Comparison of ENCODE assay signal across 8 cellular contexts in genomic region chr6:142566628-142567396, GRCh38.
A peak's percentile ranks its signal among the peaks of the same experiment; 100 is the strongest.
DNase-seq lines count a peak whose midpoint lies in the region; ATAC-seq and TF ChIP-seq lines count a peak whose summit lies in the region.

No MANE protein-coding gene starts in this region.

- H2BK5ac ChIP-seq in mesendoderm (ENCODE audit: low read length) = no peak overlapping the region

- no peak overlapping the region for H2BK15ac ChIP-seq in mesendoderm (replicated peaks; ENCODE audit: low read depth)

- no peak overlapping the region for H3K4ac ChIP-seq in mesendoderm (ENCODE audit: low read depth, low read length)

- H3K27ac ChIP-seq in dorsolateral prefrontal cortex (no peak overlapping the region), mesendoderm (ENCODE audit: low read depth, low read length) (no peak overlapping the region)

- no CpG with 5 or more reads among the region's 10 CpGs for WGBS in mesendoderm (ENCODE audit: extremely low coverage, insufficient coverage, low lambda C conversion rate)

- ATAC-seq in HG02852 (IDR thresholded peaks at IDR 0.05; ENCODE audit: unreplicated experiment) = peak; percentile 72

- no peak overlapping the region for H3K4me2 ChIP-seq in mesendoderm (ENCODE audit: low read length)

- no peaks in the 10 kb centered on the region for H3K36me3 ChIP-seq in mesendoderm (ENCODE audit: control insufficient read depth, insufficient read depth, low read length)

- no peak overlapping the region for H2AK5ac ChIP-seq in mesendoderm (ENCODE audit: low read length)

- H3K27me3 ChIP-seq in dorsolateral prefrontal cortex (no peaks in the 10 kb centered on the region), mesendoderm (ENCODE audit: insufficient read depth, low read length, poor library complexity) (no peaks in the 10 kb centered on the region)

- TF ChIP-seq CTCF in dorsolateral prefrontal cortex (IDR thresholded peaks at IDR 0.05 in 54 of 56, conservative IDR thresholded peaks at IDR 0.05 in 2 of 56; ENCODE audit: low read depth in 1 of 56, partially characterized antibody in 56 of 56) = peak; percentile 38 to 80 (median 70)

- no peak overlapping the region for H4K5ac ChIP-seq in mesendoderm (ENCODE audit: low read length)

- no peak overlapping the region for H3K23ac ChIP-seq in mesendoderm (ENCODE audit: low read length)

- no peak overlapping the region for H3K18ac ChIP-seq in mesendoderm (ENCODE audit: low read length)

- no peaks in the 10 kb centered on the region for H3K79me1 ChIP-seq in mesendoderm (ENCODE audit: low read length)

- peaks cover 6% of the 10 kb centered on the region for H3K4me1 ChIP-seq in mesendoderm (ENCODE audit: control insufficient read depth, low read depth, low read length)

- no peak overlapping the region for H3K56ac ChIP-seq in mesendoderm (ENCODE audit: low read length)

- no peak overlapping the region for H3K9ac ChIP-seq in mesendoderm (ENCODE audit: low read length)

- H4K8ac ChIP-seq in mesendoderm (ENCODE audit: low read depth, low read length) = no peak overlapping the region

- peak; percentile 6 for DNase-seq in NK-92 treated with Interleukin-12 subunit alpha and Interleukin-12 subunit beta, amount 100 ng/mL, for 24 hours (lab: John Stamatoyannopoulos, UW)
- DNase-seq in NK-92 (lab: John Stamatoyannopoulos, UW; ENCODE audit: unreplicated experiment) = no peak
- peak; percentile 23 for DNase-seq in NCI-H2227 treated with DMSO at 0.1 percent for 48 hours (lab: John Stamatoyannopoulos, UW)
- peak; percentile 73 for DNase-seq in activated CD4-positive, alpha-beta T cell treated with anti-CD3 and anti-CD28 coated beads for 48 hours
- DNase-seq in dorsolateral prefrontal cortex = no peak
- peak; percentile 84 for DNase-seq in mesendoderm
- peak; percentile 5 to 73 (median 30) for DNase-seq in stimulated activated naive CD4-positive, alpha-beta T cell (lab: John Stamatoyannopoulos, UW)

- H2BK120ac ChIP-seq in mesendoderm (ENCODE audit: low read depth, low read length) = no peak overlapping the region

- intact Hi-C loops in dorsolateral prefrontal cortex (cut with DNase I) = loop anchor here in 1 of 2 donors (5.0 kb wide), 1 partner anchor 860 kb away; no protein-coding TSS in a partner anchor

- H3K4me3 ChIP-seq in dorsolateral prefrontal cortex = no peak overlapping the region
- H3K4me3 ChIP-seq in mesendoderm (ENCODE audit: low read length) = no peak overlapping the region

- H3K79me2 ChIP-seq in mesendoderm (ENCODE audit: control insufficient read depth, insufficient read depth, low read length) = no peaks in the 10 kb centered on the region

Comparison
In these comparisons a context has a peak if more than half of its experiments do, and no peak if none do; other contexts are left out.
1. DNase-seq: peak in NK-92 treated with Interleukin-12 subunit alpha and Interleukin-12 subunit beta, amount 100 ng/mL, for 24 hours (single experiment), NCI-H2227 treated with DMSO at 0.1 percent for 48 hours (single experiment), activated CD4-positive, alpha-beta T cell treated with anti-CD3 and anti-CD28 coated beads for 48 hours (single experiment), mesendoderm (single experiment) and stimulated activated naive CD4-positive, alpha-beta T cell (6 of 6); none in NK-92 (single experiment) and dorsolateral prefrontal cortex (0 of 10).